11 cellular contexts compared by ENCODE assay signal in genomic region chr19:7579182-7579581, GRCh38. TPM values are rescaled to one million over a fixed set of nuclear protein-coding genes. Genes with fewer than 3 reads are reported as not detected.
"Had no signal": no experiment of that assay in that cellular context is flagged by ENCODE, and none has a peak within 500 bp of the region (broad histone marks: within the 10 kb centered on the region; RNA-seq: fewer than 3 reads in every experiment).

No MANE protein-coding gene starts in this region.

- ATAC-seq: HCT116 had no signal

- H3K27ac ChIP-seq: GM23248, KMS-11 had no signal

- H3K9ac ChIP-seq: GM23248, KMS-11 had no signal

- DNase-seq: GM23248, GOT3, H7, IMR-90, KBM-7 had no signal

- H3K4me2 ChIP-seq: KMS-11 had no signal

- H2AFZ ChIP-seq: GM23248 had no signal

- H3K4me3 ChIP-seq: GM23248, HAP-1 had no signal

- H3K9me3 ChIP-seq: HAP-1 had no signal

- H3K36me3 ChIP-seq: HAP-1 had no signal

- FAIRE-seq: HTR-8/SVneo had no signal

- H3K4me1 ChIP-seq: HAP-1 had no signal

RNA-seq across cellular contexts. Expression of gene CAMSAP3, which starts 16.5 kb away (rescaled TPM):
- total RNA-seq: GM23248, IMR-90 had no signal
- polyA plus RNA-seq: GM23248, IMR-90 had no signal

RNA-seq across cellular contexts. Expression of gene PCP2, which starts 54.3 kb away (rescaled TPM):
- total RNA-seq: GM23248, H4, H7, HT-29, IMR-90 had no signal
- polyA plus RNA-seq: GM23248, IMR-90 had no signal
